25 cellular contexts compared by ENCODE assay signal in the genomic region with DNA sequence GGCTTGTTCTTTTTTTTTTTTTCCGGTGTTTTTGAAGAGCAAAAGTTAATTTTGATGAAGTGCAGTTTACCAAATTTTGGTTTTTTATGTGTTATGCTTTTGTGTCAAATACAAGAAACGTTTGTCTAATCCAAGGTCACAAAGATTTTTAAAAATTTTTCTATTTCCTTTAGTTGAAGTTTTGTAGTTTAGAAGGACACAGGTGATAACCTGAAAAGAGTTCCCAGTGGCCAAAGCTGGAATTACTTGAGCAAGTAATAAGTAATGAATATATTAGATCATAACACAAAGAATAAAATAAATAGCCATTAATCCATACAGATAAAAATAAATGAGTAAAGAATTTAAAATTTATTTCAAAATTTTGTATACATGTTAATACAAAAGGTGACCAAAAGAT.
DNase-seq lines count a peak whose midpoint lies in the region; ATAC-seq, FAIRE-seq and TF ChIP-seq lines count a peak whose summit lies in the region.
"Had no signal": no experiment of that assay in that cellular context is flagged by ENCODE, and none has a peak within 500 bp of the region (broad histone marks: within the 10 kb centered on the region; RNA-seq: fewer than 3 reads in every experiment).

No MANE protein-coding gene starts in this region.

- H3K27ac ChIP-seq in psoas muscle: no peak overlapping the region
- H3K27ac ChIP-seq: 22Rv1, lower lobe of right lung, ovary, SK-N-MC had no signal

- peaks cover 0 to 40% of the 10 kb centered on the region in 2 donors for H3K36me3 ChIP-seq in psoas muscle (ENCODE audit: insufficient read depth in 1 of 2, low read depth in 1 of 2)
- H3K36me3 ChIP-seq: ovary had no signal

- peaks cover 4% of the 10 kb centered on the region for H3K4me1 ChIP-seq in psoas muscle

- H3K9me3 ChIP-seq in psoas muscle: no peaks in the 10 kb centered on the region
- H3K9me3 ChIP-seq: lower lobe of right lung, ovary had no signal

- DNase-seq in DMS 273 (lab: John Stamatoyannopoulos, UW; ENCODE audit: unreplicated experiment) (peak; percentile 31), DMS 273 treated with DMSO at 0.1 percent for 48 hours (lab: John Stamatoyannopoulos, UW) (no peak), NAMALWA (ENCODE audit: low spot score) (peak; percentile 9), psoas muscle (no peak), cardiac septum (ENCODE audit: low spot score) (no peak)
- DNase-seq: activated CD8-positive, alpha-beta T cell treated with anti-CD3 and anti-CD28 coated beads, Interleukin-2, amount 10 ng/mL, durations not matched to agents 7 days and 5 days; activated naive CD4-positive, alpha-beta T cell treated with Interleukin-2 at 50 U/mL for 16 hours; activated T-cell treated with anti-CD3 and anti-CD28 coated beads, Interleukin-2, amount 50 U/mL, for 24 hours; amygdala; caudate nucleus; effector memory CD4-positive, alpha-beta T cell; Kasumi-1; lower lobe of right lung; NCI-H1105; NCI-H526 treated with DMSO at 0.1 percent for 48 hours; ovary; stimulated activated naive CD8-positive, alpha-beta T cell treated with anti-CD3 and anti-CD28 coated beads, Interleukin-15, amount 100 ng/mL, for 72 hours had no signal

- 89 to 93% (median 91%) methylated on average over 2 of the region's 2 CpGs for WGBS in psoas muscle, 3 donors

- no peak for ATAC-seq in psoas muscle
- no peak for ATAC-seq in HG03432 (IDR thresholded peaks at IDR 0.05; ENCODE audit: unreplicated experiment)
- no peak for ATAC-seq in HG02981 (IDR thresholded peaks at IDR 0.05; ENCODE audit: unreplicated experiment)
- ATAC-seq: activated CD4-positive, CD25-positive, alpha-beta regulatory T cell treated with anti-CD3 and anti-CD28 coated beads, Interleukin-2, amount 50 U/mL, for 24 hours; activated CD8-positive, alpha-beta T cell treated with anti-CD3 and anti-CD28 coated beads, Interleukin-2, amount 10 ng/mL, durations not matched to agents 7 days and 5 days; lower lobe of right lung; stimulated activated naive CD8-positive, alpha-beta T cell treated with anti-CD3 and anti-CD28 coated beads, Interleukin-15, amount 100 ng/mL, for 72 hours had no signal

- TF ChIP-seq CTCF in psoas muscle (IDR thresholded peaks at IDR 0.05): peak; percentile 20

- peak; percentile 31 for FAIRE-seq in endometrium (lab: Jason Lieb, UNC)
- FAIRE-seq: islet of Langerhans, urothelium cell line had no signal

- intact Hi-C loops in psoas muscle (cut with DNase I): no loop called here
- intact Hi-C loops in cardiac septum (cut with DNase I): no loop called here

- H3K27me3 ChIP-seq in psoas muscle (ENCODE audit: insufficient read depth in 3 of 3, low read length in 2 of 3): no peaks in the 10 kb centered on the region
- H3K27me3 ChIP-seq: ovary had no signal

- no peak overlapping the region for H3K4me3 ChIP-seq in psoas muscle
- H3K4me3 ChIP-seq: lower lobe of right lung, ovary, SK-N-MC had no signal

Comparison
In these comparisons a context has a peak if more than half of its experiments do, and no peak if none do; other contexts are left out.
1. DNase-seq: peak in DMS 273 (single experiment) and NAMALWA (single experiment); none in DMS 273 treated with DMSO at 0.1 percent for 48 hours (single experiment), psoas muscle (0 of 2) and cardiac septum (single experiment).